In the genomic region with DNA sequence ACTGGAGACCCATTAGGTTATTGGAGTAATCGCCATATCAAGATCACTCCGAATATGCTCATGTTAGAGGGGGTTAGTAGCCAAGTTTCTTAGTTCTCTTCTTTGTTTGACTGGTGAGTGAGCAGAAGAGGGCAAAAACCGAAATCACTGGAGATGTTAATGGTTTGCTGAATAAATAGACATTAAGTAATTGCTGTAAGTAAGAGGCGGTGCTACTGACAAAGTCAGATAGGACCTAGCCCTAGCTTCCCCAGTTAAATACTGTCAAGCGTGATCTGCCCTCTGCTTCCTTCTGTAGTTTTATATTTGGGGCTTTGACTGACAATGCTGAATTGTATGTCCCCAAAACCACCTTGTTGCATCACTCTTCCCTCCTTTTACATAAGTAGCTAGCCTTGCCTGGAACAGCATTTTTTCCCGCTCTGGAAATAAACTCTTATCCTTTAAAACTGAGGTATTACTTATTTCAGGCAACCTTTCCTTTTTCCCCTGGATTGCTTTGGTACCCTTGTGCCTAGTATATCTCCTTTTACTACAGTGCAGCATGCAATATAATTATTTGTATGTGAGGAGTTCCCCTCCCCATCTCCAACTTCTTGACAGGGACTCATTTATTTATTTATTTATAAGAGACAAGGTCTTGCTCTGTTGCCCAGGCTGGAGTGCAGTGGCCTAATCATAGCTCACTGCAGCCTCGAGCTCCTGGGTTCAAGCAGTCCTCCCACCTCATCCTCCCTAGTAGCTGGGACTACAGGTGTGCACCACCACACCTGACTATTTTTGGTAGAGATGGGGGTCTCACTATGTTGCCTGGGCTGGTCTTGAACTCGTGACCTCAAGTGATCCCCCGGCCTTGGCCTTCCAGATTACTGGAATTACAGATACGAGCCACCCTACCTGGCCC, we compare ENCODE assay signal across 9 cellular contexts. TPM values are rescaled to one million over a fixed set of nuclear protein-coding genes. Genes with fewer than 3 reads are reported as not detected.
DNase-seq lines count a peak whose midpoint lies in the region; ATAC-seq, FAIRE-seq and TF ChIP-seq lines count a peak whose summit lies in the region.
"Had no signal": no experiment of that assay in that cellular context is flagged by ENCODE, and none has a peak within 500 bp of the region (broad histone marks: within the 10 kb centered on the region; RNA-seq: fewer than 3 reads in every experiment).

No MANE protein-coding gene starts in this region.

- H2BK120ac ChIP-seq in mesenchymal stem cell (ENCODE audit: low read depth, low read length) = no peak overlapping the region

- no peak overlapping the region for H4K8ac ChIP-seq in mesenchymal stem cell (ENCODE audit: low read length)

- peaks cover 50% of the 10 kb centered on the region for H3K79me2 ChIP-seq in GM12878 (ENCODE audit: control insufficient read depth, insufficient read depth, low read length)

- no peaks in the 10 kb centered on the region for H4K20me1 ChIP-seq in GM12878 (ENCODE audit: control insufficient read depth, insufficient read depth)

- H3K4me1 ChIP-seq in GM12878 (ENCODE audit: control insufficient read depth, insufficient read depth, low read length) (no peaks in the 10 kb centered on the region), mesenchymal stem cell (ENCODE audit: control insufficient read depth, insufficient read depth, low read depth, low read length) (peaks cover 3% of the 10 kb centered on the region)

- no peak for FAIRE-seq in GM12878 (lab: Jason Lieb, UNC)

- H3K4ac ChIP-seq in mesenchymal stem cell (ENCODE audit: low read depth in 1 of 2, low read length in 2 of 2) = no peak overlapping the region

- H2AFZ ChIP-seq in GM12878 (ENCODE audit: control insufficient read depth, low read depth, low read length) (no peak overlapping the region), mesenchymal stem cell (ENCODE audit: low read depth, low read length) (no peak overlapping the region)

- TF ChIP-seq RAD21 in GM12878 (IDR thresholded peaks at IDR 0.05; ENCODE audit: insufficient read depth, low read depth, low read length) = no peak

- peak overlapping the region; percentile 81; the same call in 1 of the 2 replicates for H3K9ac ChIP-seq in GM12878 (ENCODE audit: control insufficient read depth, insufficient read depth, low read length)
- peak overlapping the region; percentile 97 for H3K9ac ChIP-seq in mesenchymal stem cell (ENCODE audit: low read length)

- 63% methylated on average over 10 of the region's 10 CpGs for WGBS in GM12878 (ENCODE audit: insufficient coverage, insufficient replicate concordance, low lambda C conversion rate, missing lambda C conversion rate)
- 77% methylated on average over 10 of the region's 10 CpGs for WGBS in mesenchymal stem cell

- no peak overlapping the region for H3K27ac ChIP-seq in AG04450 (ENCODE audit: low read depth, low read length)
- H3K27ac ChIP-seq in HL-60 (replicated peaks) = peak overlapping the region; percentile 92
- peak overlapping the region; percentile 1; the same call in 1 of the 2 replicates for H3K27ac ChIP-seq in GM12878 (ENCODE audit: control insufficient read depth, insufficient read depth)
- no peak overlapping the region for H3K27ac ChIP-seq in mesenchymal stem cell (ENCODE audit: low read length, poor library complexity, severe bottlenecking)

- ATAC-seq in GM12878 = peak; percentile 9
- no peak for ATAC-seq in GM19467 (IDR thresholded peaks at IDR 0.05; ENCODE audit: unreplicated experiment)
- no peak for ATAC-seq in HG03521 (IDR thresholded peaks at IDR 0.05; ENCODE audit: unreplicated experiment)

- POLR2A ChIA-PET in AG04450 (lab: Yijun Ruan, JAX) = no interaction called here
- POLR2A ChIA-PET in GM12878 (lab: Charles Lee) = interaction anchor here (0.7 to 1.0 kb wide), 2 partner anchors 17 to 557 kb away, joined by 3 to 4 read pairs; no protein-coding TSS in a partner anchor

- H3K4me2 ChIP-seq in GM12878 (ENCODE audit: control insufficient read depth, insufficient read depth) = peak overlapping the region; percentile 80
- H3K4me2 ChIP-seq in mesenchymal stem cell (ENCODE audit: low read length, poor library complexity, severe bottlenecking) = peak overlapping the region; percentile 73

- no peak overlapping the region for H2BK5ac ChIP-seq in mesenchymal stem cell (ENCODE audit: low read depth, low read length, poor library complexity, severe bottlenecking)

- intact Hi-C loops in GM12878 (cut with micrococcal nuclease; ENCODE audit: unreplicated experiment) = no loop called here

- H2BK12ac ChIP-seq in mesenchymal stem cell (ENCODE audit: low read length in 2 of 2) = no peak overlapping the region

- H3K23ac ChIP-seq in mesenchymal stem cell (ENCODE audit: low read length in 2 of 2) = no peak overlapping the region

- TF ChIP-seq EP300 in GM12878 (IDR thresholded peaks at IDR 0.05; ENCODE audit: borderline replicate concordance in 1 of 2, control insufficient read depth in 1 of 2, low read depth in 2 of 2, low read length in 2 of 2) = no peak

- no peak overlapping the region for H2AK5ac ChIP-seq in mesenchymal stem cell (ENCODE audit: low read length, severe bottlenecking)

- H3K18ac ChIP-seq in mesenchymal stem cell (ENCODE audit: low read depth in 1 of 2, low read length in 2 of 2) = no peak overlapping the region

- no TSS peak for BruUV-seq in GM12878 (replicated peaks; lab: Mats Ljungman, UMichigan)

- in situ Hi-C loops in GM12878 (cut with MboI) = no loop called here

- H3K4me3 ChIP-seq in AG04450 (ENCODE audit: low read depth, low read length) (peak overlapping the region; percentile 80), HL-60 (replicated peaks; ENCODE audit: insufficient read depth, low read length) (peak overlapping the region; percentile 54), GM12878 (peak overlapping the region; percentile 86), mesenchymal stem cell (ENCODE audit: insufficient read depth in 1 of 2, low read depth in 1 of 2, low read length in 2 of 2) (peak overlapping the region in 1 of 2 experiments; percentile 99)

- no peak for TF ChIP-seq CTCF in AG04450 (IDR thresholded peaks at IDR 0.05; ENCODE audit: low read depth, low read length)
- no peak for TF ChIP-seq CTCF in HL-60 (IDR thresholded peaks at IDR 0.05; ENCODE audit: insufficient read depth, low read length)
- no peak for TF ChIP-seq CTCF in GM12878 (IDR thresholded peaks at IDR 0.05 in 2 of 3, conservative IDR thresholded peaks at IDR 0.05 in 1 of 3; ENCODE audit: control insufficient read depth in 2 of 3, extremely low read depth in 1 of 3, insufficient read depth in 1 of 3, low read depth in 3 of 3, low read length in 3 of 3)

- peaks cover 4% of the 10 kb centered on the region for H3K79me1 ChIP-seq in mesenchymal stem cell (replicated peaks; ENCODE audit: low read length, poor library complexity, severe bottlenecking)

- H2BK15ac ChIP-seq in mesenchymal stem cell (ENCODE audit: low read depth, poor library complexity, severe bottlenecking) = no peak overlapping the region

- TF ChIP-seq POLR2A in GM12878 (IDR thresholded peaks at IDR 0.05; ENCODE audit: low read depth, low read length) = no peak

- H4K91ac ChIP-seq in mesenchymal stem cell (ENCODE audit: low read length) = no peak overlapping the region

- H3K36me3 ChIP-seq in GM12878 (ENCODE audit: control insufficient read depth in 2 of 2, insufficient read depth in 2 of 2, low read length in 1 of 2) (peaks cover 0 to 23% of the 10 kb centered on the region in 2 experiments; a peak in 2 of 4 replicates), mesenchymal stem cell (ENCODE audit: control insufficient read depth in 1 of 2, insufficient read depth in 2 of 2, low read depth in 1 of 2, low read length in 2 of 2) (peaks cover 7 to 42% of the 10 kb centered on the region in 2 experiments)

- CTCF ChIA-PET in AG04450 (lab: Charles Lee) = interaction anchor here (0.6 kb wide), 1 partner anchor 12 kb away, joined by 3 read pairs; no protein-coding TSS in a partner anchor
- CTCF ChIA-PET in GM12878 (lab: Yijun Ruan, JAX) = interaction anchor here (1.0 to 1.3 kb wide), 3 partner anchors 36 to 138 kb away, joined by 3 to 4 read pairs (median 3); a partner anchor contains a TSS

- H3K9me3 ChIP-seq in AG04450 (ENCODE audit: control insufficient read depth, insufficient read depth, low read length) (peaks cover 3% of the 10 kb centered on the region; the same call in 1 of the 2 replicates), GM12878 (replicated peaks; ENCODE audit: control insufficient read depth, insufficient read depth, low read length) (peaks cover 6% of the 10 kb centered on the region; the same call in 2 of the 3 replicates), mesenchymal stem cell (ENCODE audit: control insufficient read depth, low read length) (no peaks in the 10 kb centered on the region)

- SMC1A ChIA-PET in GM12878 (lab: Charles Lee; ENCODE audit: uncharacterized antibody, unreplicated experiment) = interaction anchor here (0.6 kb wide), 2 partner anchors 299 to 379 kb away, joined by 3 read pairs; no protein-coding TSS in a partner anchor

- H3K27me3 ChIP-seq in AG04450 (ENCODE audit: control insufficient read depth, insufficient read depth, low read length) (no peaks in the 10 kb centered on the region), HL-60 (ENCODE audit: insufficient read depth, poor library complexity, severe bottlenecking) (no peaks in the 10 kb centered on the region), GM12878 (replicated peaks in 1 of 2; ENCODE audit: control insufficient read depth in 2 of 2, insufficient read depth in 2 of 2, low read length in 1 of 2) (no peaks in the 10 kb centered on the region; a peak in 2 of 4 replicates), mesenchymal stem cell (ENCODE audit: control insufficient read depth in 1 of 2, insufficient read depth in 1 of 2, low read length in 2 of 2) (no peaks in the 10 kb centered on the region)

- DNase-seq in AG04450 (ENCODE audit: low read depth, low spot score) (no peak), HL-60 (ENCODE audit: low read depth in 1 of 2, low spot score in 1 of 2) (peak; percentile 26 to 51), GM12878 (ENCODE audit: low read depth, low spot score) (no peak), mesenchymal stem cell (no peak), NCI-H2196 (lab: John Stamatoyannopoulos, UW; ENCODE audit: unreplicated experiment) (no peak), nucleus accumbens (lab: John Stamatoyannopoulos, UW) (no peak)
- DNase-seq: activated effector memory CD4-positive, alpha-beta T cell treated with anti-CD3 and anti-CD28 coated beads, Interleukin-2, amount 50 U/mL, for 16 hours had no signal

- H3K14ac ChIP-seq in mesenchymal stem cell (ENCODE audit: low read length in 2 of 2) = no peak overlapping the region

- RAD21 ChIA-PET in GM12878 (lab: Charles Lee; ENCODE audit: unreplicated experiment) = interaction anchor here (0.7 to 2.0 kb wide), 2 partner anchors 59 to 1246 kb away, joined by 3 to 6 read pairs; no protein-coding TSS in a partner anchor

RNA-seq across cellular contexts. Expression of a gene that starts 1.4 kb away (rescaled TPM):
- 12.7 and 21.4 TPM in 2 replicates for polyA plus RNA-seq in AG04450 (2011; rRNA removed)
- 6.3 and 6.6 TPM in 2 replicates for polyA minus RNA-seq in AG04450 (2011; rRNA and poly(A)+ RNA removed)
- 23.4 and 31.6 TPM in 2 replicates for total RNA-seq in GM12878 (2013; cell fraction: nucleolus; rRNA removed)
- total RNA-seq in GM12878 (2014; rRNA removed) = 36.5 and 37.8 TPM in 2 replicates
- 73.6 and 78.8 TPM in 2 replicates for total RNA-seq in GM12878 (2014; rRNA removed; fragmentation: Illumina TruSeq; extraction: Trizol)
- 42.9 and 48.2 TPM in 2 replicates for total RNA-seq in GM12878 (2021)
- polyA plus RNA-seq in GM12878 (2011; ENCODE audit: low read depth) = 7.1 TPM
- 32.9 and 54.8 TPM in 2 replicates for polyA plus RNA-seq in GM12878 (2011; rRNA removed)
- polyA plus RNA-seq in GM12878 (2011; cell fraction: cytosol; rRNA removed) = 20.4 and 24.1 TPM in 2 replicates
- 18.4 and 22.6 TPM in 2 replicates for polyA plus RNA-seq in GM12878 (2011; cell fraction: nucleus; rRNA removed)
- 67.4 and 77.2 TPM in 2 replicates for polyA plus RNA-seq in GM12878 (2012)
- polyA plus RNA-seq in GM12878 (2014; fragmentation: Illumina TruSeq; extraction: Trizol) = 66.8 and 77.0 TPM in 2 replicates
- 100 to 1,000 TPM; 187 to 204 TPM for polyA plus RNA-seq in GM12878 (2014; fragmentation: Nextera tagmentation; extraction: Ambion mirVana)
- 43.4 and 44.1 TPM in 2 replicates for polyA plus RNA-seq in GM12878 (2014; rRNA removed)
- polyA plus RNA-seq in GM12878 (2016; fragmentation: Nextera tagmentation; extraction: Ambion mirVana) = 100 to 1,000 TPM; 151 to 171 TPM
- polyA minus RNA-seq in GM12878 (2011; rRNA and poly(A)+ RNA removed) = 6.2 and 15.7 TPM in 2 replicates
- polyA minus RNA-seq in GM12878 (2011; cell fraction: cytosol; rRNA and poly(A)+ RNA removed) = 3.5 and 6.1 TPM in 2 replicates
- 11.2 and 21.6 TPM in 2 replicates for polyA minus RNA-seq in GM12878 (2011; cell fraction: nucleus; rRNA and poly(A)+ RNA removed)
- polyA plus RNA-seq in mesenchymal stem cell (2013, experiment 1 of 2) = 34.9 TPM
- 36.0 TPM for polyA plus RNA-seq in mesenchymal stem cell (2013, experiment 2 of 2)

Comparison
In these comparisons a context has a peak if more than half of its experiments do, and no peak if none do; other contexts are left out.
1. DNase-seq: peak in HL-60 (2 of 2); none in AG04450 (single experiment), GM12878 (single experiment), mesenchymal stem cell (single experiment), NCI-H2196 (single experiment) and nucleus accumbens (0 of 56).
2. H3K27ac ChIP-seq: peak in HL-60 (single experiment) and GM12878 (single experiment); none in AG04450 (single experiment) and mesenchymal stem cell (single experiment).